In genomic region chr2:218146056-218146455, GRCh38 we compare ENCODE assay signal across 24 cellular contexts. TPM values are rescaled to one million over a fixed set of nuclear protein-coding genes. Genes with fewer than 3 reads are reported as not detected.
"Had no signal": no experiment of that assay in that cellular context is flagged by ENCODE, and none has a peak within 500 bp of the region (broad histone marks: within the 10 kb centered on the region; RNA-seq: fewer than 3 reads in every experiment).

No MANE protein-coding gene starts in this region.

- H3K4me3 ChIP-seq: K562 had no signal

- ATAC-seq: activated CD4-positive, CD25-positive, alpha-beta regulatory T cell treated with anti-CD3 and anti-CD28 coated beads, Interleukin-2, amount 50 U/mL, for 24 hours; activated CD8-positive, alpha-beta T cell treated with anti-CD3 and anti-CD28 coated beads for 36 hours; activated naive CD4-positive, alpha-beta T cell treated with anti-CD3 and anti-CD28 coated beads, Interleukin-2, amount 50 U/mL, for 72 hours; activated naive CD8-positive, alpha-beta T cell treated with anti-CD3 and anti-CD28 coated beads, Interleukin-2, amount 50 U/mL, for 24 hours; K562 had no signal

- DNase-seq: activated CD4-positive, alpha-beta T cell treated with anti-CD3 and anti-CD28 coated beads for 4 hours; activated CD8-positive, alpha-beta memory T cell treated with anti-CD3 and anti-CD28 coated beads, Interleukin-2, amount 50 U/mL, for 4 hours; activated CD8-positive, alpha-beta T cell treated with anti-CD3 and anti-CD28 coated beads for 36 hours; activated naive CD4-positive, alpha-beta T cell treated with Interleukin-2 at 50 U/mL for 16 hours; activated naive CD8-positive, alpha-beta T cell treated with anti-CD3 and anti-CD28 coated beads, Interleukin-2, amount 50 U/mL, for 24 hours; activated T-cell treated with anti-CD3 and anti-CD28 coated beads, Interleukin-2, amount 50 U/mL, for 1 hour; amygdala; Kasumi-1; NCI-H1092; NCI-H1417; NCI-H1930; NCI-H2171 treated with DMSO at 0.1 percent for 48 hours; NCI-H226; NCI-H526 treated with DMSO at 0.1 percent for 48 hours; NCI-H82; SHP77 treated with DMSO at 0.1 percent for 48 hours had no signal

RNA-seq across cellular contexts. Expression of gene CXCR2, which starts 20.2 kb away (rescaled TPM):
- total RNA-seq: activated T-helper 1 cell treated with anti-CD3 and anti-CD28 coated beads, Interleukin-12 subunit alpha, Interleukin-12 subunit beta, Interleukin-2, Interleukin-4 antibody, amounts not matched to agents 30 ng/mL and 10 ng/mL and 1 ng/mL, durations not matched to agents 14 hours and 24 hours and 36 hours; K562; M059J; NCI-H460; SK-MEL-5 had no signal

RNA-seq across cellular contexts. Expression of gene CXCR1, which starts 20.7 kb away (rescaled TPM):
- total RNA-seq: activated CD8-positive, alpha-beta T cell treated with anti-CD3 and anti-CD28 coated beads for 36 hours; activated naive CD4-positive, alpha-beta T cell treated with anti-CD3 and anti-CD28 coated beads, Interleukin-2, amount 50 U/mL, for 72 hours; activated T-helper 1 cell treated with anti-CD3 and anti-CD28 coated beads, Interleukin-12 subunit alpha, Interleukin-12 subunit beta, Interleukin-2, Interleukin-4 antibody, amounts not matched to agents 30 ng/mL and 10 ng/mL and 1 ng/mL, durations not matched to agents 14 hours and 24 hours and 36 hours; astrocyte; K562; M059J; NCI-H460; SK-MEL-5 had no signal
